In the genomic region with DNA sequence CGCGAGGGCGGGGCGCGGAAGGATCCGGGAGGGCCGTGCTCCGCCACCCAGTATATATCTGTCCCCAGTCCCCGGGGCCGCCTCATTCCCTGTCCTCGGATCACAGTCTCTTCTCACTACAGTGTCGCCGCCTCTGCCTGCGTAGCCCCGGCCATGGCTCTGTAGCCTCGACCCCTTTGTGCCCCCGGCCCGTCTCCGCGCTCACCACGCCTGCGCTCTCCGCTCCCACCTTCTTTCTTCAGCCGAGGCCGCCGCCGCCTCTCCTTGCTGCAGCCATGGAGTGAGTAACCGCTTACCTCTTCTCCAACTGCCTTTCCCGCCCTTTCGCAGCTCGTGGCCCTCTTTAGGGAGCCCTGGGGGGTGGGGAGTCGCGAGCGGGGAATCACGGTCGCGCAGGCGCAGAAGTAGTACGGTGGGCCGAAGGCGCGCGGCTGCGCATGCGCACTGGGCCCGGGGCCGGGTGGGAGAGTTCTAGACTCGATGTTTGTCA, we compare ENCODE assay signal across 8 cellular contexts. TPM values are rescaled to one million over a fixed set of nuclear protein-coding genes. Genes with fewer than 3 reads are reported as not detected.
DNase-seq lines count a peak whose midpoint lies in the region; ATAC-seq and TF ChIP-seq lines count a peak whose summit lies in the region.

A gene with protein sequence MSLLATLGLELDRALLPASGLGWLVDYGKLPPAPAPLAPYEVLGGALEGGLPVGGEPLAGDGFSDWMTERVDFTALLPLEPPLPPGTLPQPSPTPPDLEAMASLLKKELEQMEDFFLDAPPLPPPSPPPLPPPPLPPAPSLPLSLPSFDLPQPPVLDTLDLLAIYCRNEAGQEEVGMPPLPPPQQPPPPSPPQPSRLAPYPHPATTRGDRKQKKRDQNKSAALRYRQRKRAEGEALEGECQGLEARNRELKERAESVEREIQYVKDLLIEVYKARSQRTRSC (plus strand): TSS at position 85 of the 490 bp plus-strand sequence. CDS start 1,646 bp downstream, outside the sequence.
A gene with protein sequence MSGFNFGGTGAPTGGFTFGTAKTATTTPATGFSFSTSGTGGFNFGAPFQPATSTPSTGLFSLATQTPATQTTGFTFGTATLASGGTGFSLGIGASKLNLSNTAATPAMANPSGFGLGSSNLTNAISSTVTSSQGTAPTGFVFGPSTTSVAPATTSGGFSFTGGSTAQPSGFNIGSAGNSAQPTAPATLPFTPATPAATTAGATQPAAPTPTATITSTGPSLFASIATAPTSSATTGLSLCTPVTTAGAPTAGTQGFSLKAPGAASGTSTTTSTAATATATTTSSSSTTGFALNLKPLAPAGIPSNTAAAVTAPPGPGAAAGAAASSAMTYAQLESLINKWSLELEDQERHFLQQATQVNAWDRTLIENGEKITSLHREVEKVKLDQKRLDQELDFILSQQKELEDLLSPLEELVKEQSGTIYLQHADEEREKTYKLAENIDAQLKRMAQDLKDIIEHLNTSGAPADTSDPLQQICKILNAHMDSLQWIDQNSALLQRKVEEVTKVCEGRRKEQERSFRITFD (minus strand): TSS at position 384 of the 490 bp plus-strand sequence. CDS start 19,697 bp downstream, outside the sequence.

- CTCF ChIA-PET in activated CD4-positive, alpha-beta T cell treated with anti-CD3 and anti-CD28 coated beads for 36 hours (lab: Charles Lee): interaction anchor here (0.5 to 1.8 kb wide), 7 partner anchors 18 to 996 kb away, joined by 3 to 6 read pairs (median 3); a partner anchor contains a TSS

- H3K4me3 Mint-ChIP-seq in activated CD4-positive, alpha-beta T cell treated with anti-CD3 and anti-CD28 coated beads for 36 hours: peak within 1 kb of the TSS; percentile 96

- peak within 1 kb of the TSS; percentile 99 for H3K27ac ChIP-seq in layer of hippocampus (ENCODE audit: low read depth, low read length)

- POLR2A ChIA-PET in activated CD4-positive, alpha-beta T cell treated with anti-CD3 and anti-CD28 coated beads for 36 hours (lab: Charles Lee): interaction anchor here (0.6 to 3.5 kb wide), 10 partner anchors 18 to 446 kb away, joined by 3 to 17 read pairs (median 6); a partner anchor contains a TSS

- H3K27ac Mint-ChIP-seq in activated CD4-positive, alpha-beta T cell treated with anti-CD3 and anti-CD28 coated beads for 36 hours: peak within 1 kb of the TSS; percentile 98

- peaks cover 65% of the 10 kb centered on the region for H3K4me1 Mint-ChIP-seq in activated CD4-positive, alpha-beta T cell treated with anti-CD3 and anti-CD28 coated beads for 36 hours

- H3K27me3 Mint-ChIP-seq in activated CD4-positive, alpha-beta T cell treated with anti-CD3 and anti-CD28 coated beads for 36 hours: no peaks in the 10 kb centered on the region

- no peaks in the 10 kb centered on the region for H3K27me3 ChIP-seq in layer of hippocampus (ENCODE audit: control insufficient read depth, insufficient read depth, low read length)

- intact Hi-C loops in activated CD4-positive, alpha-beta T cell treated with anti-CD3 and anti-CD28 coated beads for 36 hours (cut with DNase I, micrococcal nuclease): loop anchor here (1.0 to 5.0 kb wide), 16 partner anchors 32 to 844 kb away; a partner anchor contains a TSS

- ATAC-seq in GM19035 (IDR thresholded peaks at IDR 0.05; ENCODE audit: unreplicated experiment) (peak; percentile 49), HG03342 (IDR thresholded peaks at IDR 0.05; ENCODE audit: unreplicated experiment) (peak; percentile 52)
- peak; percentile 45 for ATAC-seq in activated CD4-positive, alpha-beta T cell treated with anti-CD3 and anti-CD28 coated beads for 36 hours

- DNase-seq in AG20443 (ENCODE audit: low spot score) (peak; percentile 100), NCI-H446 (lab: John Stamatoyannopoulos, UW) (peak; percentile 98), choroid plexus epithelial cell (ENCODE audit: low read depth) (peak; percentile 82)
- peak; percentile 95 for DNase-seq in activated CD4-positive, alpha-beta T cell treated with anti-CD3 and anti-CD28 coated beads for 36 hours
- DNase-seq in stimulated activated CD4-positive, alpha-beta T cell treated with anti-CD3 and anti-CD28 coated beads, Interleukin-1b, Interleukin-23, amount 100 ng/mL, for 4 hours (ENCODE audit: low read depth in 2 of 2): peak; percentile 94 to 96

- no peak for TF ChIP-seq CTCF in choroid plexus epithelial cell (conservative IDR thresholded peaks at IDR 0.05; ENCODE audit: low read depth, low read length)

- H3K9me3 Mint-ChIP-seq in activated CD4-positive, alpha-beta T cell treated with anti-CD3 and anti-CD28 coated beads for 36 hours (ENCODE audit: low read depth): peaks cover 6% of the 10 kb centered on the region

- H3K4me3 ChIP-seq in choroid plexus epithelial cell (ENCODE audit: low read depth, low read length): peak within 1 kb of the TSS; percentile 98

- H3K36me3 Mint-ChIP-seq in activated CD4-positive, alpha-beta T cell treated with anti-CD3 and anti-CD28 coated beads for 36 hours (ENCODE audit: low read depth): peaks cover 61% of the 10 kb centered on the region

RNA-seq across cellular contexts. Expression of the first gene that starts in this region (rescaled TPM):
- 10 to 100 TPM; 12.5 to 14.1 TPM for total RNA-seq in activated CD4-positive, alpha-beta T cell treated with anti-CD3 and anti-CD28 coated beads for 36 hours

RNA-seq across cellular contexts. Expression of the second gene that starts in this region (rescaled TPM):
- total RNA-seq in activated CD4-positive, alpha-beta T cell treated with anti-CD3 and anti-CD28 coated beads for 36 hours: 100 to 1,000 TPM; 127 to 188 TPM

Comparison
In these comparisons a context has a peak if more than half of its experiments do, and no peak if none do; other contexts are left out.
1. Peak in every context shown above with its lines: DNase-seq, ATAC-seq, H3K4me3 ChIP-seq and H3K27ac ChIP-seq.